8 cellular contexts compared by ENCODE assay signal in the genomic region with DNA sequence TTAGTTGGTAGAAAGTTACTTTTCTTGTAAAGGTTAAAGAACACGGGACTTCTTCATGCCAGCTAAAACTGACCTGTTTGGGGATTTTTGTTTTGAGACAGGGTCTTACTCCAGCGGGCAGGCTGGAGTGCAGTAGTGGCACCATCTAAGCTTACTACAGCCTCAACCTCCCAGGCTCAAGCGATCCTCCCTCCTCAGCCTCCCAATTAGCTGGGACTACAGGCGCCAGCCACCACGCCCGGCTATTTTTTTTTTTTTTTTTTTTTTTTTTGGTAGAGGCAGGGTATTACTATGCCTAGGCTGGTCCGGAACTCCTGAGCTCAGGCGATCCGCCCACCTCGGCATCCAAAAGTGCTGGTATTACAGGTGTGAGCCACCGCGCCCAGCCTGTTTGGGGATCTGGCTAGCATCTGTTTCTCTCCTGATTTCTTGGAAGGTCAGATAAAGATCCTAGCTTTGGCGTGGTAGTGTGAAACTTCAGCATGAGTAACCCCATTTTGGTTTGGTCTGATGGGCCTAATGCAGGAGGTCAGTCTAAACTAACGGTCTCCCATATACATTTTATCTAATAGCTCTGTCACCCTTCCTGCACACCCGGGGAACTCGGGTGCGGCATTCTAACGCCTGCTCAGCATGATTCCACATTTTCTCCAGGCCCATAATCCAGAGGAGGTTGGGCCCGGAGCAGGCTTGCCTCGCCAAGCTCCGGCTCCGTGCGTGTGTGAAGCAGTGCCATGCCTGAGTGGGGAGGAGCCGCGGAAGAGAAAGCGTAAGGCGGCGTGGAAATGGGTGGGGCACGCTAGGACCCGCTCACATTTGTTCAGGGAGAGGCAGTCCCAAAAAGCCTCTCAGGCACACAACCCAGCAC. TPM values are rescaled to one million over a fixed set of nuclear protein-coding genes. Genes with fewer than 3 reads are reported as not detected.
A peak's percentile ranks its signal among the peaks of the same experiment; 100 is the strongest.
DNase-seq lines count a peak whose midpoint lies in the region; ATAC-seq and TF ChIP-seq lines count a peak whose summit lies in the region.

No MANE protein-coding gene starts in this region.

- H3K9ac ChIP-seq in parathyroid adenoma = peak overlapping the region; percentile 47

- H3K27ac Mint-ChIP-seq in type B pancreatic cell = peak overlapping the region; percentile 100

- H3K27ac ChIP-seq in parathyroid adenoma = peak overlapping the region; percentile 98

- H3K79me2 ChIP-seq in parathyroid adenoma = peaks cover 33% of the 10 kb centered on the region

- no peaks in the 10 kb centered on the region for H3K9me3 ChIP-seq in parathyroid adenoma (ENCODE audit: control insufficient read depth, low read length)

- H3K36me3 Mint-ChIP-seq in type B pancreatic cell = peaks cover 20% of the 10 kb centered on the region

- H3K4me3 Mint-ChIP-seq in type B pancreatic cell = peak overlapping the region; percentile 99

- peak overlapping the region; percentile 98 for H3K4me3 ChIP-seq in parathyroid adenoma (ENCODE audit: low read depth, low read length)

- H3K4me1 Mint-ChIP-seq in type B pancreatic cell (ENCODE audit: unreplicated experiment) = peaks cover 35% of the 10 kb centered on the region

- peaks cover 10% of the 10 kb centered on the region for H3K4me1 ChIP-seq in parathyroid adenoma

- DNase-seq in COR-L47 (lab: John Stamatoyannopoulos, UW) (peak; percentile 40), SHP77 treated with DMSO at 0.1 percent for 48 hours (lab: John Stamatoyannopoulos, UW) (peak; percentile 6), Right ventricle myocardium inferior (ENCODE audit: missing footprints) (peak; percentile 92), type B pancreatic cell (ENCODE audit: extremely low spot score, unreplicated experiment) (no peak)
- DNase-seq in activated naive CD4-positive, alpha-beta T cell treated with anti-CD3 and anti-CD28 coated beads, Interleukin-2, amount 50 U/mL, for 16 hours = peak; percentile 81

- TF ChIP-seq CTCF in parathyroid adenoma (IDR thresholded peaks at IDR 0.05) (no peak), type B pancreatic cell (conservative IDR thresholded peaks at IDR 0.05) (no peak)

- no peaks in the 10 kb centered on the region for H3K27me3 ChIP-seq in parathyroid adenoma (ENCODE audit: control insufficient read depth, insufficient read depth, low read length)

- H3K9me3 Mint-ChIP-seq in type B pancreatic cell = no peaks in the 10 kb centered on the region

- no peaks in the 10 kb centered on the region for H3K36me3 ChIP-seq in parathyroid adenoma (ENCODE audit: control insufficient read depth, insufficient read depth, low read length)

- H3K27me3 Mint-ChIP-seq in type B pancreatic cell = no peaks in the 10 kb centered on the region

- peak; percentile 50 for ATAC-seq in GM19452 (IDR thresholded peaks at IDR 0.05; ENCODE audit: unreplicated experiment)
- ATAC-seq in HG03558 (IDR thresholded peaks at IDR 0.05; ENCODE audit: extremely low read depth, unreplicated experiment) = peak; percentile 19
- peak; percentile 88 for ATAC-seq in Right ventricle myocardium inferior

- peak overlapping the region; percentile 100 for H3K4me2 ChIP-seq in parathyroid adenoma (ENCODE audit: low read length)

- H2AFZ ChIP-seq in parathyroid adenoma = peak overlapping the region; percentile 97

- intact Hi-C loops in Right ventricle myocardium inferior (cut with DNase I) = loop anchor here (2.0 kb wide), 2 partner anchors 15 to 99 kb away; partner anchors contain the start of gene SAMD8

RNA-seq across cellular contexts. Expression of gene VDAC2, which starts 1.0 kb away (rescaled TPM):
- total RNA-seq in Right ventricle myocardium inferior (470 TPM), type B pancreatic cell (ENCODE audit: low replicate concordance) (204 and 242 TPM in 2 replicates)

RNA-seq across cellular contexts. Expression of gene COMTD1, which starts 26.2 kb away (rescaled TPM):
- total RNA-seq in Right ventricle myocardium inferior (32.3 TPM), type B pancreatic cell (ENCODE audit: low replicate concordance) (40.4 and 62.6 TPM in 2 replicates)

Comparison
In these comparisons a context has a peak if more than half of its experiments do, and no peak if none do; other contexts are left out.
1. ATAC-seq: peak in every context shown above with its lines; median percentile 88 in Right ventricle myocardium inferior; 50 in GM19452; 19 in HG03558.